In genomic region chr20:20375862-20376261, GRCh38 we compare ENCODE assay signal across 23 cellular contexts. TPM values are rescaled to one million over a fixed set of nuclear protein-coding genes. Genes with fewer than 3 reads are reported as not detected.
A peak's percentile ranks its signal among the peaks of the same experiment; 100 is the strongest.
DNase-seq lines count a peak whose midpoint lies in the region; ATAC-seq lines count a peak whose summit lies in the region.
"Had no signal": no experiment of that assay in that cellular context is flagged by ENCODE, and none has a peak within 500 bp of the region (broad histone marks: within the 10 kb centered on the region; RNA-seq: fewer than 3 reads in every experiment).

No MANE protein-coding gene starts in this region.

- intact Hi-C loops in Right ventricle myocardium inferior (cut with DNase I): no loop called here

- no peak for ATAC-seq in HG03045 (IDR thresholded peaks at IDR 0.05; ENCODE audit: unreplicated experiment)
- no peak for ATAC-seq in Right ventricle myocardium inferior
- ATAC-seq in HG03097 (IDR thresholded peaks at IDR 0.05; ENCODE audit: low FRiP score, unreplicated experiment): no peak
- ATAC-seq: activated CD8-positive, alpha-beta T cell treated with anti-CD3 and anti-CD28 coated beads, Interleukin-2, amount 10 ng/mL, durations not matched to agents 7 days and 5 days; Panc1; pancreas; stimulated activated naive CD8-positive, alpha-beta T cell treated with anti-CD3 and anti-CD28 coated beads, Interleukin-15, amount 100 ng/mL, for 72 hours had no signal

- DNase-seq in COR-L47 (lab: John Stamatoyannopoulos, UW): peak; percentile 66
- peak; percentile 26 for DNase-seq in MV-4-11 (lab: John Stamatoyannopoulos, UW)
- DNase-seq in NCI-H2081 treated with DMSO at 0.1 percent for 48 hours (lab: John Stamatoyannopoulos, UW): peak; percentile 86
- DNase-seq in NCI-H774 (lab: John Stamatoyannopoulos, UW): peak; percentile 70
- DNase-seq in SIG-M5 (lab: John Stamatoyannopoulos, UW): no peak
- no peak for DNase-seq in Right ventricle myocardium inferior (ENCODE audit: missing footprints)
- DNase-seq: activated CD8-positive, alpha-beta T cell treated with anti-CD3 and anti-CD28 coated beads, Interleukin-2, amount 10 ng/mL, durations not matched to agents 7 days and 5 days; activated effector memory CD4-positive, alpha-beta T cell treated with anti-CD3 and anti-CD28 coated beads, Interleukin-2, amount 50 U/mL, for 16 hours; activated T-cell treated with anti-CD3 and anti-CD28 coated beads for 4 hours; dorsolateral prefrontal cortex; H9; IMR-90; nephron progenitor cell; pancreas; stimulated activated naive CD8-positive, alpha-beta T cell treated with anti-CD3 and anti-CD28 coated beads, Interleukin-15, amount 100 ng/mL, for 72 hours; thyroid gland had no signal

RNA-seq across cellular contexts. Expression of gene INSM1, which starts 8.0 kb away (rescaled TPM):
- not detected for total RNA-seq in Right ventricle myocardium inferior
- total RNA-seq: activated CD8-positive, alpha-beta T cell treated with anti-CD3 and anti-CD28 coated beads, Interleukin-2, amount 10 ng/mL, durations not matched to agents 7 days and 5 days; endothelial cell of umbilical vein; IMR-90; kidney epithelial cell; mucosa of gallbladder; right atrium auricular region had no signal

Comparison
In these comparisons a context has a peak if more than half of its experiments do, and no peak if none do; other contexts are left out.
1. DNase-seq: peak in COR-L47 (single experiment), MV-4-11 (single experiment), NCI-H2081 treated with DMSO at 0.1 percent for 48 hours (single experiment) and NCI-H774 (single experiment); none in SIG-M5 (single experiment) and Right ventricle myocardium inferior (single experiment).